ENCODE assay signal across 14 cellular contexts in genomic region chr1:12410351-12410750, GRCh38.
"Had no signal": no experiment of that assay in that cellular context is flagged by ENCODE, and none has a peak within 500 bp of the region (broad histone marks: within the 10 kb centered on the region; RNA-seq: fewer than 3 reads in every experiment).

No MANE protein-coding gene starts in this region.

- H3K4me3 ChIP-seq: right lobe of liver, smooth muscle cell, thoracic aorta had no signal

- FAIRE-seq: islet of Langerhans had no signal

- ATAC-seq: activated naive CD4-positive, alpha-beta T cell treated with anti-CD3 and anti-CD28 coated beads, Interleukin-2, amount 50 U/mL, for 72 hours; left lobe of liver; right lobe of liver; stimulated activated effector memory CD8-positive, alpha-beta T cell treated with anti-CD3 and anti-CD28 coated beads, Interleukin-12 subunit alpha, Interleukin-12 subunit beta, amount 100 ng/mL, for 72 hours had no signal

- H3K27me3 ChIP-seq: brain microvascular endothelial cell, right lobe of liver had no signal

- DNase-seq: activated CD4-positive, alpha-beta T cell treated with anti-CD3 and anti-CD28 coated beads for 1 hour; activated gamma-delta T cell treated with Interleukin-2 at 50 U/mL for 16 hours; amygdala; effector CD4-positive, alpha-beta T cell; right lobe of liver; stimulated activated CD4-positive, alpha-beta T cell treated with anti-CD3 and anti-CD28 coated beads, Interleukin-4, amount 100 ng/mL, for 1 hour; WERI-Rb-1 had no signal

- H3K27ac ChIP-seq: brain microvascular endothelial cell, right lobe of liver, WERI-Rb-1 had no signal

- H3K9me3 ChIP-seq: right lobe of liver, thoracic aorta had no signal
